8 cellular contexts compared by ENCODE assay signal in genomic region chr9:91192379-91192775, GRCh38.
DNase-seq lines count a peak whose midpoint lies in the region; ATAC-seq, FAIRE-seq and TF ChIP-seq lines count a peak whose summit lies in the region.

No MANE protein-coding gene starts in this region.

- H3K4me1 Mint-ChIP-seq in IgD-negative memory B cell (peaks cover 21 to 31% (median 29%) of the 10 kb centered on the region in 3 donors), astrocyte (ENCODE audit: low read depth, unreplicated experiment) (peaks cover 12% of the 10 kb centered on the region)

- no peaks in the 10 kb centered on the region for H4K20me1 ChIP-seq in BLaER1 treated with 17β-estradiol and CSF1 and Interleukin-3, amounts not matched to agents 10 nM and 100 nM
- H4K20me1 ChIP-seq in astrocyte (ENCODE audit: insufficient read depth, low read length), result no peaks in the 10 kb centered on the region

- peak overlapping the region; percentile 70 to 96 (median 93); a peak in 21 of 22 replicates for H3K9ac ChIP-seq in BLaER1 treated with 17β-estradiol and CSF1 and Interleukin-3, amounts not matched to agents 10 nM and 100 nM
- H3K9ac ChIP-seq in astrocyte (ENCODE audit: low read length) (peak overlapping the region; percentile 75), mucosa of rectum (ENCODE audit: low read depth in 1 of 2, low read length in 2 of 2) (peak overlapping the region; percentile 54 to 94)

- no peaks in the 10 kb centered on the region for H3K79me2 ChIP-seq in astrocyte (ENCODE audit: insufficient read depth, low read length)

- H3K27me3 ChIP-seq in BLaER1 treated with 17β-estradiol and CSF1 and Interleukin-3, amounts not matched to agents 10 nM and 100 nM, result no peaks in the 10 kb centered on the region
- H3K27me3 ChIP-seq in astrocyte (ENCODE audit: insufficient read depth, low read length) (no peaks in the 10 kb centered on the region), mucosa of rectum (ENCODE audit: control insufficient read depth in 2 of 2, insufficient read depth in 2 of 2, low read length in 2 of 2) (no peaks in the 10 kb centered on the region)

- H3K27ac Mint-ChIP-seq in IgD-negative memory B cell, result peak overlapping the region; percentile 25 to 93 (median 41)
- H3K27ac Mint-ChIP-seq in astrocyte (ENCODE audit: unreplicated experiment), result peak overlapping the region; percentile 97

- H3K27me3 Mint-ChIP-seq in IgD-negative memory B cell (peaks cover 1% of the 10 kb centered on the region), astrocyte (ENCODE audit: low read depth, unreplicated experiment) (peaks cover 6% of the 10 kb centered on the region)

- peak overlapping the region; percentile 44 to 97 (median 72) for H3K4me3 Mint-ChIP-seq in IgD-negative memory B cell
- H3K4me3 Mint-ChIP-seq in astrocyte (ENCODE audit: unreplicated experiment), result peak overlapping the region; percentile 65

- no peak for TF ChIP-seq CTCF in astrocyte (IDR thresholded peaks at IDR 0.05; ENCODE audit: insufficient read depth, low read depth, low read length)

- ATAC-seq in GM21529 (IDR thresholded peaks at IDR 0.05; ENCODE audit: unreplicated experiment) (no peak), HG02938 (IDR thresholded peaks at IDR 0.05; ENCODE audit: unreplicated experiment) (no peak)

- H3K36me3 Mint-ChIP-seq in IgD-negative memory B cell, result no peaks in the 10 kb centered on the region
- H3K36me3 Mint-ChIP-seq in astrocyte (ENCODE audit: low read depth, unreplicated experiment), result no peaks in the 10 kb centered on the region

- H3K9me3 Mint-ChIP-seq in IgD-negative memory B cell (peaks cover 0 to 2% (median 2%) of the 10 kb centered on the region in 3 donors), astrocyte (ENCODE audit: unreplicated experiment) (peaks cover under 1% of the 10 kb centered on the region)

- peaks cover 55 to 70% (median 61%) of the 10 kb centered on the region in 10 experiments for H3K4me1 ChIP-seq in BLaER1 treated with 17β-estradiol and CSF1 and Interleukin-3, amounts not matched to agents 10 nM and 100 nM
- H3K4me1 ChIP-seq in astrocyte (ENCODE audit: insufficient read depth, low read length), result peaks cover 26% of the 10 kb centered on the region
- H3K4me1 ChIP-seq in mucosa of rectum (ENCODE audit: control insufficient read depth in 2 of 2, insufficient read depth in 2 of 2, low read length in 2 of 2), result peaks cover 53 to 61% of the 10 kb centered on the region in 2 donors

- peak overlapping the region; percentile 95 to 99 (median 98); a peak in 21 of 22 replicates for H3K27ac ChIP-seq in BLaER1 treated with 17β-estradiol and CSF1 and Interleukin-3, amounts not matched to agents 10 nM and 100 nM
- H3K27ac ChIP-seq in astrocyte (ENCODE audit: low read depth, low read length), result peak overlapping the region; percentile 90
- H3K27ac ChIP-seq in mucosa of rectum (ENCODE audit: low read depth in 2 of 2, low read length in 2 of 2), result peak overlapping the region; percentile 99

- DNase-seq in astrocyte (ENCODE audit: low read depth) (peak; percentile 26), MV-4-11 (lab: John Stamatoyannopoulos, UW) (no peak), putamen (ENCODE audit: low spot score) (no peak)

- FAIRE-seq in astrocyte (lab: Jason Lieb, UNC), result no peak

- peaks cover 0 to 9% (median 3%) of the 10 kb centered on the region in 11 experiments; a peak in 5 of 22 replicates for H3K9me3 ChIP-seq in BLaER1 treated with 17β-estradiol and CSF1 and Interleukin-3, amounts not matched to agents 10 nM and 100 nM (replicated peaks in 1 of 11)
- no peaks in the 10 kb centered on the region for H3K9me3 ChIP-seq in astrocyte (ENCODE audit: insufficient read depth, low read depth, low read length)
- H3K9me3 ChIP-seq in mucosa of rectum (ENCODE audit: control insufficient read depth in 2 of 2, low read length in 2 of 2), result no peaks in the 10 kb centered on the region

- H3K4me2 ChIP-seq in BLaER1 treated with 17β-estradiol and CSF1 and Interleukin-3, amounts not matched to agents 10 nM and 100 nM, result peak overlapping the region; percentile 85 to 97 (median 93)
- H3K4me2 ChIP-seq in astrocyte (ENCODE audit: low read length), result peak overlapping the region; percentile 94

- H2AFZ ChIP-seq in astrocyte (ENCODE audit: low read depth, low read length), result peak overlapping the region; percentile 14

- no peaks in the 10 kb centered on the region for H3K36me3 ChIP-seq in BLaER1 treated with 17β-estradiol and CSF1 and Interleukin-3, amounts not matched to agents 10 nM and 100 nM
- H3K36me3 ChIP-seq in astrocyte (ENCODE audit: insufficient read depth, low read length), result no peaks in the 10 kb centered on the region
- H3K36me3 ChIP-seq in mucosa of rectum (ENCODE audit: control insufficient read depth in 2 of 2, insufficient read depth in 2 of 2, low read length in 2 of 2), result no peaks in the 10 kb centered on the region

- peak overlapping the region in 4 of 10 experiments; percentile 12 to 28 (median 19); a peak in 3 of 20 replicates for H3K4me3 ChIP-seq in BLaER1 treated with 17β-estradiol and CSF1 and Interleukin-3, amounts not matched to agents 10 nM and 100 nM
- H3K4me3 ChIP-seq in astrocyte (ENCODE audit: insufficient read depth, low read depth, low read length) (peak overlapping the region; percentile 35), mucosa of rectum (ENCODE audit: low read length in 2 of 2) (peak overlapping the region; percentile 28 to 77)
